Comparison of ENCODE assay signal across 16 cellular contexts in the genomic region with DNA sequence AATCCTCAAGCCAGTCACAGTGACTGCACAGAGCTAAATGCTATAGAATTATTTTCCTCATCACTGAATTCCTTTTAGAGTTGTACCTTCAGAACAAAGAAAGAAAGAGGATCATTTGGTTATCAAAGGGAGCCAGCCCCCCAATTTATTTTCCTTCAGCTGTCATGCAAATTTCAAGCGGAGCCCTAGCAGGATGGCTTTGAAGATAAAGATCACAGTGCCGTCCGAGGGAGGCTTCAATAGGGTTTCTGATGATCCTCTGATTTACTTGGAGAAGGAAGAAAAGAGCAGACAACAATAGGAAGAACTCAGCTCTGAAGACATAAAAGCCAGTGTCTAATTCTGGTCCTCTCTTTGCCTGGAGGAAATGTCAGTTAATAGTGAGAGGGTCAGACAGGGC.
"Had no signal": no experiment of that assay in that cellular context is flagged by ENCODE, and none has a peak within 500 bp of the region (broad histone marks: within the 10 kb centered on the region; RNA-seq: fewer than 3 reads in every experiment).

No MANE protein-coding gene starts in this region.

- H3K4me3 Mint-ChIP-seq: activated B cell treated with CpG ODN at 0.5 μM for 24 hours; activated CD4-positive, alpha-beta memory T cell treated with anti-CD3 and anti-CD28 coated beads, Interleukin-2, amount 10 ng/mL, durations not matched to agents 7 days and 5 days; activated CD8-positive, alpha-beta memory T cell treated with anti-CD3 and anti-CD28 coated beads, Interleukin-2, amount 10 ng/mL, durations not matched to agents 7 days and 5 days; activated naive CD8-positive, alpha-beta T cell; dendritic cell treated with granulocyte-macrophage colony-stimulating factor and Interleukin-4, amounts not matched to agents 40 ng/mL and 50 ng/mL, for 4 days; effector memory CD8-positive, alpha-beta T cell; memory B cell; naive thymus-derived CD4-positive, alpha-beta T cell; T-helper 2 cell treated with Interferon-gamma antibody and Interleukin-4, amounts not matched to agents 5 μg/mL and 100 μg/mL, for 36 hours had no signal

- H3K4me1 Mint-ChIP-seq: activated B cell treated with CpG ODN at 0.5 μM for 24 hours; activated CD4-positive, alpha-beta memory T cell treated with anti-CD3 and anti-CD28 coated beads, Interleukin-2, amount 10 ng/mL, durations not matched to agents 7 days and 5 days; activated CD8-positive, alpha-beta memory T cell treated with anti-CD3 and anti-CD28 coated beads, Interleukin-2, amount 10 ng/mL, durations not matched to agents 7 days and 5 days; memory B cell; naive thymus-derived CD4-positive, alpha-beta T cell had no signal

- H3K27me3 ChIP-seq: cardiac muscle cell had no signal

- H3K27ac Mint-ChIP-seq: activated B cell treated with CpG ODN at 0.5 μM for 24 hours; activated CD4-positive, alpha-beta memory T cell treated with anti-CD3 and anti-CD28 coated beads, Interleukin-2, amount 10 ng/mL, durations not matched to agents 7 days and 5 days; activated CD8-positive, alpha-beta memory T cell treated with anti-CD3 and anti-CD28 coated beads, Interleukin-2, amount 10 ng/mL, durations not matched to agents 7 days and 5 days; activated naive CD8-positive, alpha-beta T cell; dendritic cell treated with granulocyte-macrophage colony-stimulating factor and Interleukin-4, amounts not matched to agents 40 ng/mL and 50 ng/mL, for 4 days; effector memory CD8-positive, alpha-beta T cell; memory B cell; naive thymus-derived CD4-positive, alpha-beta T cell; T-helper 2 cell treated with Interferon-gamma antibody and Interleukin-4, amounts not matched to agents 5 μg/mL and 100 μg/mL, for 36 hours had no signal

- H3K9me3 Mint-ChIP-seq: activated B cell treated with CpG ODN at 0.5 μM for 24 hours; activated CD4-positive, alpha-beta memory T cell treated with anti-CD3 and anti-CD28 coated beads, Interleukin-2, amount 10 ng/mL, durations not matched to agents 7 days and 5 days; dendritic cell treated with granulocyte-macrophage colony-stimulating factor and Interleukin-4, amounts not matched to agents 40 ng/mL and 50 ng/mL, for 4 days; effector memory CD8-positive, alpha-beta T cell; memory B cell; T-helper 2 cell treated with Interferon-gamma antibody and Interleukin-4, amounts not matched to agents 5 μg/mL and 100 μg/mL, for 36 hours had no signal

- H3K27me3 Mint-ChIP-seq: activated CD4-positive, alpha-beta memory T cell treated with anti-CD3 and anti-CD28 coated beads, Interleukin-2, amount 10 ng/mL, durations not matched to agents 7 days and 5 days; activated CD8-positive, alpha-beta memory T cell treated with anti-CD3 and anti-CD28 coated beads, Interleukin-2, amount 10 ng/mL, durations not matched to agents 7 days and 5 days; memory B cell had no signal

- H3K36me3 Mint-ChIP-seq: activated CD8-positive, alpha-beta memory T cell treated with anti-CD3 and anti-CD28 coated beads, Interleukin-2, amount 10 ng/mL, durations not matched to agents 7 days and 5 days; activated naive CD8-positive, alpha-beta T cell; memory B cell; naive thymus-derived CD4-positive, alpha-beta T cell had no signal

- DNase-seq: activated B cell treated with CpG ODN at 0.5 μM for 24 hours; activated CD4-positive, alpha-beta memory T cell treated with anti-CD3 and anti-CD28 coated beads, Interleukin-2, amount 10 ng/mL, durations not matched to agents 7 days and 5 days; activated CD4-positive, alpha-beta T cell treated with anti-CD3 and anti-CD28 coated beads for 48 hours; activated CD8-positive, alpha-beta memory T cell treated with anti-CD3 and anti-CD28 coated beads, Interleukin-2, amount 10 ng/mL, durations not matched to agents 7 days and 5 days; effector memory CD8-positive, alpha-beta T cell; naive thymus-derived CD4-positive, alpha-beta T cell; stimulated activated CD4-positive, alpha-beta T cell treated with anti-CD3 and anti-CD28 coated beads, Interleukin-1b, Interleukin-23, amount 100 ng/mL, for 48 hours; stimulated activated CD8-positive, alpha-beta memory T cell treated with anti-CD3 and anti-CD28 coated beads, Interleukin-4, amount 100 ng/mL, for 48 hours; stimulated activated naive CD4-positive, alpha-beta T cell; thyroid gland had no signal

- H3K4me3 ChIP-seq: cardiac muscle cell, thyroid gland had no signal

- H3K27ac ChIP-seq: neutrophil, thyroid gland had no signal

- H3K4me1 ChIP-seq: thyroid gland had no signal

- H3K9me3 ChIP-seq: neutrophil, thyroid gland had no signal

- H3K36me3 ChIP-seq: cardiac muscle cell, neutrophil, thyroid gland had no signal
